8 cellular contexts compared by ENCODE assay signal in genomic region chr17:38851434-38851833, GRCh38. TPM values are rescaled to one million over a fixed set of nuclear protein-coding genes. Genes with fewer than 3 reads are reported as not detected.
DNase-seq lines count a peak whose midpoint lies in the region; ATAC-seq and TF ChIP-seq lines count a peak whose summit lies in the region.

No MANE protein-coding gene starts in this region.

- CTCF ChIA-PET in Panc1 (lab: Charles Lee): no interaction called here
- CTCF ChIA-PET in RWPE1 (lab: Yijun Ruan, JAX): no interaction called here

- H2AFZ ChIP-seq in trophoblast cell (ENCODE audit: insufficient read depth, low read length, poor library complexity): no peak overlapping the region

- no peak overlapping the region for H2BK120ac ChIP-seq in trophoblast cell (ENCODE audit: insufficient read depth, low read length, poor library complexity)

- ATAC-seq in Panc1 (no peak), HG02642 (IDR thresholded peaks at IDR 0.05; ENCODE audit: poor library complexity, unreplicated experiment) (no peak)

- peaks cover 20% of the 10 kb centered on the region for H3K79me2 ChIP-seq in trophoblast cell (ENCODE audit: control insufficient read depth, insufficient read depth, low read length, poor library complexity)

- H2BK12ac ChIP-seq in trophoblast cell (ENCODE audit: low read length): no peak overlapping the region

- no peak overlapping the region for H4K12ac ChIP-seq in trophoblast cell (ENCODE audit: low read depth, low read length)

- POLR2A ChIA-PET in Panc1 (lab: Charles Lee) (interaction anchor here (0.9 kb wide), 1 partner anchor 997 kb away, joined by 5 read pairs; no protein-coding TSS in a partner anchor), RWPE1 (lab: Yijun Ruan, JAX; ENCODE audit: low non-redundant PET) (no interaction called here)

- no TSS peak for BruUV-seq in Panc1 (replicated peaks; lab: Mats Ljungman, UMichigan)

- H2BK5ac ChIP-seq in trophoblast cell (ENCODE audit: low read depth, low read length, poor library complexity): no peak overlapping the region

- H3K9ac ChIP-seq in ES-I3 (ENCODE audit: low read depth, low read length) (peak overlapping the region; percentile 96; the same call in 1 of the 2 replicates), trophoblast cell (ENCODE audit: low read length) (peak overlapping the region; percentile 67)

- in situ Hi-C loops in Panc1 (cut with HindIII; ENCODE audit: low pct_unique_long_range_greater_than_20kb, low sequenced_read_pairs): no loop called here

- no peak overlapping the region for H4K91ac ChIP-seq in trophoblast cell (ENCODE audit: low read depth, low read length)

- H3K4me1 ChIP-seq in ES-I3 (ENCODE audit: insufficient read depth, low read length) (0 out of 2 replicates have a peak, but pooled peaks cover 8% of the 10 kb centered on the region), Panc1 (ENCODE audit: control insufficient read depth, insufficient read depth, low read length) (peaks cover 8% of the 10 kb centered on the region), trophoblast cell (ENCODE audit: control insufficient read depth in 1 of 2, insufficient read depth in 2 of 2, low read length in 2 of 2) (peaks cover 0 to 7% of the 10 kb centered on the region in 2 experiments)

- peak overlapping the region; percentile 92 for H3K4ac ChIP-seq in trophoblast cell (ENCODE audit: low read depth, low read length)

- no peak overlapping the region for H3K14ac ChIP-seq in trophoblast cell (ENCODE audit: low read length)

- peak overlapping the region; percentile 62 for H3K4me2 ChIP-seq in trophoblast cell (ENCODE audit: low read length)

- intact Hi-C loops in Panc1 (cut with micrococcal nuclease; ENCODE audit: unreplicated experiment): no loop called here

- peaks cover 8% of the 10 kb centered on the region for H3K79me1 ChIP-seq in trophoblast cell (ENCODE audit: low read length)

- H4K8ac ChIP-seq in trophoblast cell (ENCODE audit: low read depth, low read length): no peak overlapping the region

- H3K27me3 ChIP-seq in Panc1 (ENCODE audit: control insufficient read depth, insufficient read depth, low read length): no peaks in the 10 kb centered on the region
- no peaks in the 10 kb centered on the region for H3K27me3 ChIP-seq in trophoblast cell (ENCODE audit: insufficient read depth, low read length)

- no peak for DNase-seq in Panc1 (ENCODE audit: low read depth, low spot score)
- DNase-seq in epithelial cell of proximal tubule (ENCODE audit: low read depth): no peak
- no peak for DNase-seq in trophoblast cell
- no peak for DNase-seq in NCI-H1436 treated with DMSO at 0.1 percent for 48 hours (lab: John Stamatoyannopoulos, UW)
- no peak for DNase-seq in NOMO-1 (lab: John Stamatoyannopoulos, UW; ENCODE audit: unreplicated experiment in 2 of 2)
- no peak for DNase-seq in RWPE1 (ENCODE audit: low spot score)

- H3K4me3 ChIP-seq in Panc1 (ENCODE audit: low read depth in 2 of 2, low read length in 2 of 2) (peak overlapping the region; percentile 89 to 97), epithelial cell of proximal tubule (ENCODE audit: low read depth, low read length) (peak overlapping the region; percentile 88), trophoblast cell (ENCODE audit: low read depth, low read length) (no peak overlapping the region)

- peaks cover 51% of the 10 kb centered on the region for H3K36me3 ChIP-seq in ES-I3 (ENCODE audit: insufficient read depth, low read length)
- H3K36me3 ChIP-seq in Panc1 (ENCODE audit: control insufficient read depth, insufficient read depth, low read length): peaks cover 30% of the 10 kb centered on the region
- peaks cover 32 to 45% of the 10 kb centered on the region in 2 experiments for H3K36me3 ChIP-seq in trophoblast cell (ENCODE audit: control insufficient read depth in 1 of 2, insufficient read depth in 2 of 2, low read length in 2 of 2)

- H3K27ac ChIP-seq in Panc1 (ENCODE audit: low read length): peak overlapping the region; percentile 48; the same call in 1 of the 2 replicates
- no peak overlapping the region for H3K27ac ChIP-seq in trophoblast cell (ENCODE audit: low read depth, low read length)
- no peak overlapping the region for H3K27ac ChIP-seq in RWPE1

- no peak overlapping the region for H3K23ac ChIP-seq in trophoblast cell (ENCODE audit: low read length)

- H3K9me3 ChIP-seq in ES-I3 (ENCODE audit: control insufficient read depth, insufficient read depth, low read length): no peaks in the 10 kb centered on the region
- no peaks in the 10 kb centered on the region for H3K9me3 ChIP-seq in Panc1 (ENCODE audit: control insufficient read depth, insufficient read depth, low read depth, low read length)
- H3K9me3 ChIP-seq in trophoblast cell (ENCODE audit: insufficient read depth, low read depth, low read length): no peaks in the 10 kb centered on the region

- WGBS in trophoblast cell (ENCODE audit: extremely low coverage, insufficient coverage, insufficient read length): no CpG with 5 or more reads among the region's 2 CpGs

- no peak overlapping the region for H3K18ac ChIP-seq in trophoblast cell (ENCODE audit: low read length)

- H2AK5ac ChIP-seq in trophoblast cell (ENCODE audit: low read length): no peak overlapping the region

- TF ChIP-seq CTCF in Panc1 (IDR thresholded peaks at IDR 0.05): no peak
- TF ChIP-seq CTCF in epithelial cell of proximal tubule (conservative IDR thresholded peaks at IDR 0.05; ENCODE audit: low read depth, low read length): no peak
- no peak for TF ChIP-seq CTCF in RWPE1 (conservative IDR thresholded peaks at IDR 0.05; ENCODE audit: low read depth)

RNA-seq across cellular contexts. Expression of gene RPL23, which starts 2.1 kb away (rescaled TPM):
- 649 TPM for total RNA-seq in Panc1 (2021; ENCODE audit: unreplicated experiment)
- 684 TPM for polyA plus RNA-seq in Panc1 (2012; ENCODE audit: insufficient read length)
- total RNA-seq in epithelial cell of proximal tubule: 1,471 and 1,718 TPM in 2 replicates
- 2,811 and 2,862 TPM in 2 replicates for polyA plus RNA-seq in trophoblast cell (2013)

RNA-seq across cellular contexts. Expression of gene LASP1, which starts 18.4 kb away (rescaled TPM):
- total RNA-seq in Panc1 (2021; ENCODE audit: unreplicated experiment) (112 TPM), epithelial cell of proximal tubule (261 and 308 TPM in 2 replicates)
- 117 TPM for polyA plus RNA-seq in Panc1 (2012; ENCODE audit: insufficient read length)
- 157 TPM in 2 replicates for polyA plus RNA-seq in trophoblast cell (2013)

RNA-seq across cellular contexts. Expression of gene CWC25, which starts 26.3 kb away (rescaled TPM):
- total RNA-seq in Panc1 (2021; ENCODE audit: unreplicated experiment) (13.6 TPM), epithelial cell of proximal tubule (9.6 and 13.9 TPM in 2 replicates)
- 9.0 TPM for polyA plus RNA-seq in Panc1 (2012; ENCODE audit: insufficient read length)
- polyA plus RNA-seq in trophoblast cell (2013): 17.6 and 18.4 TPM in 2 replicates

RNA-seq across cellular contexts. Expression of gene PIP4K2B, which starts 52.1 kb away (rescaled TPM):
- 42.3 TPM for total RNA-seq in Panc1 (2021; ENCODE audit: unreplicated experiment)
- 39.2 TPM for polyA plus RNA-seq in Panc1 (2012; ENCODE audit: insufficient read length)
- 20.9 and 39.0 TPM in 2 replicates for total RNA-seq in epithelial cell of proximal tubule
- 22.1 and 25.2 TPM in 2 replicates for polyA plus RNA-seq in trophoblast cell (2013)
